ENCODE assay signal across 19 cellular contexts in genomic region chr6:12350644-12351173, GRCh38.
DNase-seq lines count a peak whose midpoint lies in the region; ATAC-seq, FAIRE-seq and TF ChIP-seq lines count a peak whose summit lies in the region.
"Had no signal": no experiment of that assay in that cellular context is flagged by ENCODE, and none has a peak within 500 bp of the region (broad histone marks: within the 10 kb centered on the region; RNA-seq: fewer than 3 reads in every experiment).

No MANE protein-coding gene starts in this region.

- 94% methylated on average over 1 of the region's 1 CpG; no CpG with 5 or more reads in 1 of the 2 donors for WGBS in transverse colon (ENCODE audit: low coverage in 1 of 2), 2 donors

- no peak overlapping the region for H3K9ac ChIP-seq in HUES48 (ENCODE audit: low read depth, low read length)
- H3K9ac ChIP-seq in kidney (ENCODE audit: low read length in 2 of 2), result no peak overlapping the region

- intact Hi-C loops in left colon (cut with DNase I, micrococcal nuclease) (no loop called here), transverse colon (cut with DNase I; ENCODE audit: low total_unique reads) (no loop called here), kidney (cut with DNase I) (no loop called here)

- no peak overlapping the region for H3K4me3 ChIP-seq in HUES48 (ENCODE audit: low read depth, low read length)
- no peak overlapping the region for H3K4me3 ChIP-seq in bronchial epithelial cell (ENCODE audit: low read depth, low read length)
- H3K4me3 ChIP-seq in transverse colon, result no peak overlapping the region
- H3K4me3 ChIP-seq in kidney (ENCODE audit: low read length in 2 of 2), result no peak overlapping the region

- FAIRE-seq in bronchial epithelial cell (lab: Jason Lieb, UNC) (no peak), kidney (lab: Jason Lieb, UNC) (no peak)
- FAIRE-seq: HTR-8/SVneo had no signal

- H3K9me3 ChIP-seq in HUES48 (ENCODE audit: control insufficient read depth, insufficient read depth, low read length) (peaks cover 27% of the 10 kb centered on the region), transverse colon (peaks cover 7 to 13% of the 10 kb centered on the region in 2 donors), kidney (ENCODE audit: control insufficient read depth in 1 of 2, low read length in 2 of 2) (peaks cover 0 to 5% of the 10 kb centered on the region in 2 donors)

- ATAC-seq in left colon (peak; percentile 51), GM21423 (IDR thresholded peaks at IDR 0.05; ENCODE audit: unreplicated experiment) (no peak)
- ATAC-seq: PC-3 had no signal

- no peaks in the 10 kb centered on the region; the same call in 1 of the 2 replicates for H3K36me3 ChIP-seq in HUES48 (ENCODE audit: control insufficient read depth, insufficient read depth, low read length)
- no peaks in the 10 kb centered on the region for H3K36me3 ChIP-seq in bronchial epithelial cell (ENCODE audit: control insufficient read depth, insufficient read depth, low read length)
- H3K36me3 ChIP-seq in transverse colon, result no peaks in the 10 kb centered on the region
- no peaks in the 10 kb centered on the region for H3K36me3 ChIP-seq in kidney (ENCODE audit: control insufficient read depth in 1 of 2, insufficient read depth in 2 of 2, low read length in 2 of 2)

- H3K4me1 ChIP-seq in HUES48 (ENCODE audit: control insufficient read depth, insufficient read depth, low read length), result peaks cover 21% of the 10 kb centered on the region
- peaks cover 0 to 45% (median 15%) of the 10 kb centered on the region in 4 donors for H3K4me1 ChIP-seq in transverse colon
- peaks cover 6 to 17% of the 10 kb centered on the region in 2 donors for H3K4me1 ChIP-seq in kidney (ENCODE audit: control insufficient read depth in 1 of 2, insufficient read depth in 1 of 2, low read depth in 1 of 2, low read length in 2 of 2)

- no peak for TF ChIP-seq EP300 in transverse colon (IDR thresholded peaks at IDR 0.05; ENCODE audit: low read depth)

- DNase-seq in bronchial epithelial cell (ENCODE audit: low read depth) (peak; percentile 65), left colon (no peak), transverse colon (no peak), kidney (no peak)
- no peak for DNase-seq in activated CD8-positive, alpha-beta memory T cell treated with anti-CD3 and anti-CD28 coated beads, Interleukin-2, amount 50 U/mL, for 48 hours
- DNase-seq: ACHN, DMS79, HCEC 1CT, Kasumi-1, NCI-H1105 treated with DMSO at 0.1 percent for 48 hours, NCI-H1694, NCI-H345, NCI-H524 treated with DMSO at 0.1 percent for 48 hours, PC-3 had no signal

- no peaks in the 10 kb centered on the region for H3K27me3 ChIP-seq in HUES48 (ENCODE audit: control insufficient read depth, insufficient read depth, low read length)
- H3K27me3 ChIP-seq in bronchial epithelial cell (ENCODE audit: control insufficient read depth, insufficient read depth, low read length), result no peaks in the 10 kb centered on the region
- no peaks in the 10 kb centered on the region for H3K27me3 ChIP-seq in transverse colon

- no peak for TF ChIP-seq POLR2A in transverse colon (IDR thresholded peaks at IDR 0.05)

- TF ChIP-seq CTCF in bronchial epithelial cell (IDR thresholded peaks at IDR 0.05; ENCODE audit: insufficient read depth, low read length, severe bottlenecking) (no peak), transverse colon (IDR thresholded peaks at IDR 0.05) (no peak), kidney (IDR thresholded peaks at IDR 0.05; ENCODE audit: borderline replicate concordance, extremely low read depth, insufficient read depth) (no peak)

- H3K27ac ChIP-seq in HUES48 (ENCODE audit: low read depth, low read length) (peak overlapping the region; percentile 94), transverse colon (peak overlapping the region in 3 of 4 donors; percentile 42 to 75 (median 73)), kidney (ENCODE audit: low read depth in 2 of 2, low read length in 2 of 2) (peak overlapping the region in 1 of 2 donors; percentile 44)
- H3K27ac ChIP-seq: C4-2B, HL-60 had no signal

- in situ Hi-C loops in transverse colon (cut with MboI; ENCODE audit: low pct_ligation_motif_present in 1 of 4, low pct_unique_long_range_greater_than_20kb in 1 of 4, low sequenced_read_pairs in 3 of 4), result no loop called here
